In the genomic region with DNA sequence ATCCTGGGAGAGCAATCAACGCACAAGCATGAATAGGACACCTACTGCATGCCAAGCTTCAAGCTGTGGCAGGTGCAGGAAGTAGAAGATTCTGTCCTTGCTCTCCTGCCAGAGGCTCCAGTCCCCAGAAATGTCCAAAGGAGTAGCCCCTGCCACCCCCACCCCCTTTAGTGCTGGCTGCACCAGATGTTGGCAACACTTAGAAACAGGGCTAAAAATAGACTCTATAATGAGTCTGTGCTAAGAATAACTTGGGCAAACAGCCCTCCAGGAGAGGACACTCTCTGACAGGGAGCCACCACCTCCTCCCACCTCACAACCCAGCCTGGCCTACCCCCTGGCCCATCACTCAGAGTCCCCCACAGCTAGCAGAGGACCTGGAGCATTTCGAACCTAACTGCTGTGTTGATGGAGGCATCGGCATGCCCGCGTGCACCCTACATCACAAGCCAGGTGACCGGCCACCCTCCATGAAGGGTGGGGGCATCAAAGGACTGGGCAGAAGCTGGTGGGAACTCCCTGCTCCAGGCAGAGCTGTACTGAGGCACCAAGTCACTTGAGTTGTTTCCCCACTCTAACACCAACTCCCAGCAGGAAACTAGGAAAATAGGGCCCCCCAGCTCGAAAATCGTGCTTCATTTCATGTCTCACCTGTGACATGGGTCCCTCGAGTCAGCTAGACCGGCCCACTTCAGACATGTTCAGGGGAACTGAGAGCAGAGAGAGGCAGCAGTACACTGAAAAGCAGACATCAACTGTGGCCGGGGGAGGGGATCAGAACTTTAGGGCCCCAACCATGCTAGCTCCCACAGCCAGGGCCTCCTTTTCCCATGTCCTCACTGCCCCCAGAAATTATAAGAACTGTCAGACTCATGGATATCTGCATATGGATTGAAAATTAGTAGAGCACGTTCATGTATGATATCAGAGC, we compare ENCODE assay signal across 13 cellular contexts. TPM values are rescaled to one million over a fixed set of nuclear protein-coding genes. Genes with fewer than 3 reads are reported as not detected.
A peak's percentile ranks its signal among the peaks of the same experiment; 100 is the strongest.
DNase-seq lines count a peak whose midpoint lies in the region; ATAC-seq and TF ChIP-seq lines count a peak whose summit lies in the region.
"Had no signal": no experiment of that assay in that cellular context is flagged by ENCODE, and none has a peak within 500 bp of the region (broad histone marks: within the 10 kb centered on the region; RNA-seq: fewer than 3 reads in every experiment).

No MANE protein-coding gene starts in this region.

- peaks cover 4% of the 10 kb centered on the region for H3K36me3 ChIP-seq in lower lobe of right lung
- H3K36me3 ChIP-seq: sigmoid colon had no signal

- H3K27ac Mint-ChIP-seq in activated CD8-positive, alpha-beta T cell treated with anti-CD3 and anti-CD28 coated beads, Interleukin-2, amount 10 ng/mL, durations not matched to agents 7 days and 5 days: peak overlapping the region; percentile 85

- intact Hi-C loops in lower lobe of right lung (cut with DNase I) (no loop called here), sciatic nerve (cut with DNase I) (no loop called here)

- peaks cover 41% of the 10 kb centered on the region for H3K4me1 Mint-ChIP-seq in activated CD8-positive, alpha-beta T cell treated with anti-CD3 and anti-CD28 coated beads, Interleukin-2, amount 10 ng/mL, durations not matched to agents 7 days and 5 days (ENCODE audit: low read depth)

- TF ChIP-seq CTCF in lower lobe of right lung (IDR thresholded peaks at IDR 0.05): no peak

- DNase-seq in AG20443 (ENCODE audit: low spot score) (peak; percentile 30), lower lobe of right lung (peak; percentile 24), sciatic nerve (ENCODE audit: low spot score) (no peak), iPS-NIHi7 (ENCODE audit: extremely low spot score) (no peak)
- no peak for DNase-seq in activated CD8-positive, alpha-beta T cell treated with anti-CD3 and anti-CD28 coated beads, Interleukin-2, amount 10 ng/mL, durations not matched to agents 7 days and 5 days
- DNase-seq in NK-92 treated with Interleukin-12 subunit alpha and Interleukin-12 subunit beta, amount 100 ng/mL, for 24 hours (lab: John Stamatoyannopoulos, UW): no peak
- no peak for DNase-seq in activated naive CD4-positive, alpha-beta T cell treated with Interleukin-2 at 50 U/mL for 16 hours
- DNase-seq: activated CD4-positive, alpha-beta T cell treated with anti-CD3 and anti-CD28 coated beads for 36 hours; glutamatergic neuron; NCI-H1092 treated with DMSO at 0.1 percent for 48 hours; sigmoid colon had no signal

- peaks cover 58% of the 10 kb centered on the region for H3K4me1 ChIP-seq in lower lobe of right lung

- H3K4me3 ChIP-seq in lower lobe of right lung: no peak overlapping the region
- H3K4me3 ChIP-seq: sigmoid colon had no signal

- H3K36me3 Mint-ChIP-seq in activated CD8-positive, alpha-beta T cell treated with anti-CD3 and anti-CD28 coated beads, Interleukin-2, amount 10 ng/mL, durations not matched to agents 7 days and 5 days (ENCODE audit: low read depth): peaks cover 2% of the 10 kb centered on the region

- CTCF ChIA-PET in activated CD8-positive, alpha-beta T cell treated with anti-CD3 and anti-CD28 coated beads, Interleukin-2, amount 10 ng/mL, durations not matched to agents 7 days and 5 days (lab: Charles Lee): interaction anchor here (1.3 to 2.7 kb wide), 7 partner anchors 11 to 348 kb away, joined by 3 to 28 read pairs (median 6); no protein-coding TSS in a partner anchor

- no peaks in the 10 kb centered on the region for H3K9me3 ChIP-seq in lower lobe of right lung
- H3K9me3 ChIP-seq: sigmoid colon had no signal

- no peaks in the 10 kb centered on the region for H3K27me3 Mint-ChIP-seq in activated CD8-positive, alpha-beta T cell treated with anti-CD3 and anti-CD28 coated beads, Interleukin-2, amount 10 ng/mL, durations not matched to agents 7 days and 5 days (ENCODE audit: low read depth)
- H3K27me3 Mint-ChIP-seq: activated CD4-positive, alpha-beta T cell treated with anti-CD3 and anti-CD28 coated beads for 36 hours had no signal

- ATAC-seq in GM21723 (IDR thresholded peaks at IDR 0.05; ENCODE audit: unreplicated experiment) (peak; percentile 25), lower lobe of right lung (no peak), sciatic nerve (no peak)
- ATAC-seq in activated CD8-positive, alpha-beta T cell treated with anti-CD3 and anti-CD28 coated beads, Interleukin-2, amount 10 ng/mL, durations not matched to agents 7 days and 5 days: no peak

- no peak overlapping the region for H3K27ac ChIP-seq in lower lobe of right lung

- no peak overlapping the region for H3K4me3 Mint-ChIP-seq in activated CD8-positive, alpha-beta T cell treated with anti-CD3 and anti-CD28 coated beads, Interleukin-2, amount 10 ng/mL, durations not matched to agents 7 days and 5 days
- H3K4me3 Mint-ChIP-seq: activated CD4-positive, alpha-beta T cell treated with anti-CD3 and anti-CD28 coated beads for 36 hours had no signal

- POLR2A ChIA-PET in activated CD8-positive, alpha-beta T cell treated with anti-CD3 and anti-CD28 coated beads, Interleukin-2, amount 10 ng/mL, durations not matched to agents 7 days and 5 days (lab: Charles Lee): interaction anchor here (0.6 to 1.9 kb wide), 3 partner anchors 11 to 206 kb away, joined by 3 to 11 read pairs (median 6); no protein-coding TSS in a partner anchor

- no peaks in the 10 kb centered on the region for H3K9me3 Mint-ChIP-seq in activated CD8-positive, alpha-beta T cell treated with anti-CD3 and anti-CD28 coated beads, Interleukin-2, amount 10 ng/mL, durations not matched to agents 7 days and 5 days (ENCODE audit: insufficient read depth)

- no peaks in the 10 kb centered on the region for H3K27me3 ChIP-seq in lower lobe of right lung (ENCODE audit: low read depth)
- H3K27me3 ChIP-seq: sigmoid colon had no signal

RNA-seq across cellular contexts. Expression of a gene that starts 18.6 kb away (rescaled TPM):
- total RNA-seq in activated CD8-positive, alpha-beta T cell treated with anti-CD3 and anti-CD28 coated beads, Interleukin-2, amount 10 ng/mL, durations not matched to agents 7 days and 5 days: 10 to 100 TPM; 18.5 to 21.2 TPM
- 36.5 TPM for total RNA-seq in lower lobe of right lung
- total RNA-seq in sciatic nerve: 35.5 TPM

RNA-seq across cellular contexts. Expression of a gene that starts 30.4 kb away (rescaled TPM):
- not detected for total RNA-seq in activated CD8-positive, alpha-beta T cell treated with anti-CD3 and anti-CD28 coated beads, Interleukin-2, amount 10 ng/mL, durations not matched to agents 7 days and 5 days
- total RNA-seq in lower lobe of right lung (947 TPM), sciatic nerve (0.27 TPM)
- total RNA-seq: activated CD4-positive, alpha-beta T cell treated with anti-CD3 and anti-CD28 coated beads for 36 hours; mesenteric fat pad; sigmoid colon had no signal

Comparison
In these comparisons a context has a peak if more than half of its experiments do, and no peak if none do; other contexts are left out.
1. DNase-seq: peak in AG20443 (single experiment) and lower lobe of right lung (single experiment); none in activated CD8-positive, alpha-beta T cell treated with anti-CD3 and anti-CD28 coated beads, Interleukin-2, amount 10 ng/mL, durations not matched to agents 7 days and 5 days (single experiment), NK-92 treated with Interleukin-12 subunit alpha and Interleukin-12 subunit beta, amount 100 ng/mL, for 24 hours (single experiment), sciatic nerve (single experiment), activated naive CD4-positive, alpha-beta T cell treated with Interleukin-2 at 50 U/mL for 16 hours (single experiment) and iPS-NIHi7 (single experiment).
2. RNA of a gene that starts 30.4 kb away (total RNA-seq): 947 TPM in lower lobe of right lung (single experiment); 0.27 TPM in sciatic nerve (single experiment) and not detected in activated CD8-positive, alpha-beta T cell treated with anti-CD3 and anti-CD28 coated beads, Interleukin-2, amount 10 ng/mL, durations not matched to agents 7 days and 5 days; every median in the first group is over 100 times any median in the second.